In the genomic region with DNA sequence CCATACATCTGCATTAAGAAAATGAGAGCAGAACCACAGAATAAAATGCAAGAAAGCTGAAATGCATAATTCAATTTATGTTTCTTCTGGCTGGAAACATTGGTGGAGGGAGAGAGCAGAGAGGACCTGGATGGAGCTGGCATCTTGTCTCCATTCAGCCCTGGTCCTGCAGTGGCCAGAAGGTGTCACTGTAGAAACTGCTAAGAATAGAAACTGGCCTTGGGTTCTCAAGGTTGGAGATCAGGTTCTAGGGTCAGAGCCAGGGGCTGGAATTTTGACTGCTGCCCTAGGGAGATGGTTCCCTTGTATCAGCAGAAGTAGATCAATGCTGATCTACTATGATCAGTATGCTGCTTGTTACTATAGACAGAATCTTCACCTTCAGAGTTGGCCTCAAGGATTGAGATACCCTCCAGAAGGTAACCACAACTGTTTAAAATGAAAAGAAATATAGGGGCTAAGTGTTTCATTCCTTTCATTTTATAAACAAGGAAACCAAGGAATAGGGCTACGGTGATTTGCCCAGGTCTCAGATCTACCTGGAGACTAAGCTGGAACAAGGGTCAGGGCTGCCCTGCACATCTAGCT, we compare ENCODE assay signal across 10 cellular contexts. TPM values are rescaled to one million over a fixed set of nuclear protein-coding genes. Genes with fewer than 3 reads are reported as not detected.
A peak's percentile ranks its signal among the peaks of the same experiment; 100 is the strongest.
DNase-seq lines count a peak whose midpoint lies in the region; ATAC-seq and TF ChIP-seq lines count a peak whose summit lies in the region.
"Had no signal": no experiment of that assay in that cellular context is flagged by ENCODE, and none has a peak within 500 bp of the region (broad histone marks: within the 10 kb centered on the region; RNA-seq: fewer than 3 reads in every experiment).

No MANE protein-coding gene starts in this region.

- H3K9me3 ChIP-seq in Caco-2, result no peaks in the 10 kb centered on the region

- DNase-seq in Caco-2 (peak; percentile 68 to 69), amniotic epithelial cell (ENCODE audit: low read depth) (peak; percentile 40), left lobe of liver (ENCODE audit: low spot score) (no peak), hypothalamus (lab: John Stamatoyannopoulos, UW) (no peak), NCI-H1092 treated with DMSO at 0.1 percent for 48 hours (lab: John Stamatoyannopoulos, UW) (no peak), G401 (ENCODE audit: low spot score) (no peak), occipital lobe (lab: John Stamatoyannopoulos, UW) (no peak)
- DNase-seq: activated CD4-positive, alpha-beta T cell treated with anti-CD3 and anti-CD28 coated beads for 48 hours had no signal

- no peaks in the 10 kb centered on the region for H3K27me3 ChIP-seq in Caco-2 (replicated peaks; ENCODE audit: control insufficient read depth, insufficient read depth, low read length)

- CTCF ChIA-PET in Caco-2 (lab: Charles Lee), result interaction anchor here (0.7 to 1.0 kb wide), 4 partner anchors 9 to 18 kb away, joined by 3 to 5 read pairs (median 3); no protein-coding TSS in a partner anchor

- BruUV-seq in Caco-2 (replicated peaks; lab: Mats Ljungman, UMichigan), result no TSS peak

- in situ Hi-C loops in G401 (cut with HindIII; ENCODE audit: low sequenced_read_pairs), result no loop called here

- TF ChIP-seq CTCF in Caco-2 (IDR thresholded peaks at IDR 0.05; ENCODE audit: insufficient read depth in 1 of 2, low read depth in 1 of 2, low read length in 1 of 2, severe bottlenecking in 1 of 2, unreplicated experiment in 1 of 2), result peak; percentile 77 to 91

- H3K36me3 ChIP-seq in Caco-2 (ENCODE audit: control insufficient read depth, insufficient read depth, low read length), result no peaks in the 10 kb centered on the region

- H3K4me1 Mint-ChIP-seq in Caco-2 (ENCODE audit: low read depth, unreplicated experiment), result peaks cover 18% of the 10 kb centered on the region
- H3K4me1 Mint-ChIP-seq: memory B cell had no signal

- H3K36me3 Mint-ChIP-seq in Caco-2 (ENCODE audit: insufficient read depth, unreplicated experiment), result no peaks in the 10 kb centered on the region
- H3K36me3 Mint-ChIP-seq: memory B cell had no signal

- peaks cover 17% of the 10 kb centered on the region for H3K4me1 ChIP-seq in Caco-2

- H3K27me3 Mint-ChIP-seq in Caco-2 (ENCODE audit: insufficient read depth, unreplicated experiment), result no peaks in the 10 kb centered on the region

- POLR2A ChIA-PET in Caco-2 (lab: Charles Lee), result no interaction called here

- peak; percentile 43 for ATAC-seq in HG03439 (IDR thresholded peaks at IDR 0.05; ENCODE audit: unreplicated experiment)
- ATAC-seq in left lobe of liver, result peak; percentile 75

- no peak overlapping the region for H3K4me3 Mint-ChIP-seq in Caco-2 (ENCODE audit: unreplicated experiment)
- H3K4me3 Mint-ChIP-seq: memory B cell had no signal

- no peak overlapping the region for H3K4me3 ChIP-seq in Caco-2 (ENCODE audit: low read depth, low read length)

- H3K27ac Mint-ChIP-seq in Caco-2 (ENCODE audit: unreplicated experiment), result no peak overlapping the region
- H3K27ac Mint-ChIP-seq: memory B cell had no signal

- no peaks in the 10 kb centered on the region for H3K9me3 Mint-ChIP-seq in Caco-2 (ENCODE audit: unreplicated experiment)
- H3K9me3 Mint-ChIP-seq: memory B cell had no signal

- intact Hi-C loops in Caco-2 (cut with micrococcal nuclease; ENCODE audit: unreplicated experiment), result loop anchor here (2.0 kb wide), 1 partner anchor 18 kb away; no protein-coding TSS in a partner anchor

RNA-seq across cellular contexts. Expression of a gene that starts 13.1 kb away (rescaled TPM):
- not detected in 2 replicates for total RNA-seq in Caco-2 (2022)
- total RNA-seq in left lobe of liver, result 0.45 TPM
- total RNA-seq in G401 (2014; rRNA removed; shearing (Covaris generic)), result not detected in 2 replicates
- not detected for total RNA-seq in occipital lobe

RNA-seq across cellular contexts. Expression of a gene that starts 47.6 kb away (rescaled TPM):
- total RNA-seq in Caco-2 (2022) (not detected in 2 replicates), left lobe of liver (0.38 TPM), occipital lobe (not detected)
- total RNA-seq in G401 (2014; rRNA removed; shearing (Covaris generic)), result not detected in 2 replicates

Comparison
In these comparisons a context has a peak if more than half of its experiments do, and no peak if none do; other contexts are left out.
1. DNase-seq: peak in Caco-2 (2 of 2) and amniotic epithelial cell (single experiment); none in left lobe of liver (single experiment), hypothalamus (0 of 51), NCI-H1092 treated with DMSO at 0.1 percent for 48 hours (single experiment), G401 (single experiment) and occipital lobe (single experiment).